ENCODE assay signal across 1 cellular context in the genomic region with DNA sequence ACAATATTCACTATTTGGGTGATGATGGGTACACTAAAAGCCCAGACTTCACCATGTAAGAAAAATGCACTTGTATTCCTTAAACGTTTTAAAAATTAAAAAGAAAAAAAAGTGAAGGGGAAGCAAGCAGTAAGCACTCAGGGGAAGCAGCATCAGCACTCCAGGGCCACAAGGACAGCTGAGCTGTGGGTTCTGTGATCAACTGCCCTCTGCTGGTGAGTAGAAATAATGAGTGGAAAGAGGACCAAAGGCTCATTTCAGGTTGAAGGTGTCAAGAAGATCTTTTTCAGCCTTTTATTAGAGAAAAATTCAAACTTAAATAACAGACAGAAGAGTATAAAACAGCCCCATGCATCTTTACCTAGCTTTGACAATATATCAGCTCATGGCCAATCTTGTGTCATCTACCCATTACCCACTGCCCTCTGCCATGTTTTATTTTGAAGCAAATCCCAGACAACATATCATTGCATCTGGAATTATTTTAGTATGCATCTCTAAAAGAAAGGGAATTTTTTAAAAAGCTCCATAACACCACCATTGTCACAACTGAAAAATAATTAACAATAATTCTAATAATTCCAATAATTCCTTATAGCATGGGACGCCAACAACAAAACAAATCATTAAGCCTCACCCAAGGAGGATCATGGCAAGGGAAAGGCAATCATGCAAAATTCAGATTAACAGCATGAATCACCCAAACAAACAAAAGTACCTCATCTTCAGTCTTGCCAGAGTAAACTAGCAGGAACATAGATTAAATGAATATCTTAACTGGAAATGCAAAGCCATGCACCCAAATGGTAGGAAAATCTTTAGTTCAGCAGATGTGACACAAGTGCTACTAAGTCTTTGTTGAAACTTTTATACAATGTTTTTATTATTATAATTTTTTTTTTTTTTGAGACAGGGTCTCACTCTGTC.
TF ChIP-seq lines count a peak whose summit lies in the region.

No MANE protein-coding gene starts in this region.

TF ChIP-seq in H1, 55 proteins besides CTCF, POLR2A, EP300 and RAD21 (continued from another document):
- TF ChIP-seq TCF12 (IDR thresholded peaks at IDR 0.05; ENCODE audit: low read depth, low read length) (no peak), JUND (IDR thresholded peaks at IDR 0.05; ENCODE audit: low read length) (no peak)
TF ChIP-seq in H1: peak in this region for 0.
